Comparison of ENCODE assay signal across 19 cellular contexts in the genomic region with DNA sequence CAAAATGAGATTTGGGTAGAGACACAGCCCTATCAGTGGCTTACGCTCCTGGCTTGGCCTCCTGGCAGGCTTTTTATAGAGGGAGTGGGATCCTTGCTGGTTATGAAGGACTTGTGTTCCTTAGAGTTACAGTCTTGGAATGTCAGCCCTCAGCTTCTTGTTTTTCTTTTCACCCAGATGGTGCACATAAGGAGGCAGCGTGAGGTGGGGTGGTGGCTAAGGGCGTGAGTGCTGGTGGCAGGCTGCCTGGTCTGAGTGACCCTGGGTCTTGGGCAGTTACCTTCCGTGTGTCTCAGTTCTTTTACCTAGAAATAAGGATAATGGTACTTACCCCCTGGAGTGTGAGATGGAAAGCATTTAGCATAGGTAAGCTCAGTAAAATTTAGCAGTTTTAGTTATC. TPM values are rescaled to one million over a fixed set of nuclear protein-coding genes. Genes with fewer than 3 reads are reported as not detected.
DNase-seq lines count a peak whose midpoint lies in the region; ATAC-seq and TF ChIP-seq lines count a peak whose summit lies in the region.
"Had no signal": no experiment of that assay in that cellular context is flagged by ENCODE, and none has a peak within 500 bp of the region (broad histone marks: within the 10 kb centered on the region; RNA-seq: fewer than 3 reads in every experiment).

No MANE protein-coding gene starts in this region.

- H3K4me1 ChIP-seq in CD4-positive, CD25-positive, alpha-beta regulatory T cell (ENCODE audit: control insufficient read depth, insufficient read depth, low read length, poor library complexity, severe bottlenecking): peaks cover 74% of the 10 kb centered on the region
- H3K4me1 ChIP-seq: psoas muscle, suprapubic skin had no signal

- in situ Hi-C loops in G401 (cut with HindIII; ENCODE audit: low sequenced_read_pairs): no loop called here

- peak overlapping the region; percentile 82 to 91 (median 87) for H3K27ac Mint-ChIP-seq in CD4-positive, CD25-positive, alpha-beta regulatory T cell
- H3K27ac Mint-ChIP-seq in activated CD4-positive, alpha-beta memory T cell treated with anti-CD3 and anti-CD28 coated beads, Interleukin-2, amount 10 ng/mL, durations not matched to agents 7 days and 5 days: peak overlapping the region; percentile 57
- no peak overlapping the region for H3K27ac Mint-ChIP-seq in glutamatergic neuron (ENCODE audit: unreplicated experiment)
- H3K27ac Mint-ChIP-seq: endodermal cell had no signal

- no peak for ATAC-seq in CD4-positive, CD25-positive, alpha-beta regulatory T cell (ENCODE audit: low read depth in 2 of 2)
- ATAC-seq in HG03432 (IDR thresholded peaks at IDR 0.05; ENCODE audit: unreplicated experiment): no peak
- ATAC-seq in GM18867 (IDR thresholded peaks at IDR 0.05; ENCODE audit: unreplicated experiment): no peak
- ATAC-seq: activated CD4-positive, CD25-positive, alpha-beta regulatory T cell treated with anti-CD3 and anti-CD28 coated beads, Interleukin-2, amount 50 U/mL, for 24 hours; psoas muscle had no signal

- TF ChIP-seq CTCF in AG10803 (conservative IDR thresholded peaks at IDR 0.05; ENCODE audit: low read length): no peak
- TF ChIP-seq CTCF in glutamatergic neuron (IDR thresholded peaks at IDR 0.05; ENCODE audit: partially characterized antibody, unreplicated experiment): no peak

- H3K27ac ChIP-seq in CD4-positive, CD25-positive, alpha-beta regulatory T cell (ENCODE audit: insufficient read depth, low read length, poor library complexity, severe bottlenecking): peak overlapping the region; percentile 53
- H3K27ac ChIP-seq: GM23248, psoas muscle, skin epidermis, suprapubic skin had no signal

- no peaks in the 10 kb centered on the region for H3K9me3 ChIP-seq in CD4-positive, CD25-positive, alpha-beta regulatory T cell (ENCODE audit: control insufficient read depth in 2 of 2, low read length in 2 of 2)
- H3K9me3 ChIP-seq: psoas muscle, suprapubic skin had no signal

- H3K36me3 ChIP-seq in CD4-positive, CD25-positive, alpha-beta regulatory T cell (ENCODE audit: control insufficient read depth, insufficient read depth, low read length): no peaks in the 10 kb centered on the region
- H3K36me3 ChIP-seq: suprapubic skin had no signal

- DNase-seq in AG10803 (ENCODE audit: low read depth): peak; percentile 49
- no peak for DNase-seq in CD4-positive, CD25-positive, alpha-beta regulatory T cell
- no peak for DNase-seq in activated CD4-positive, alpha-beta memory T cell treated with anti-CD3 and anti-CD28 coated beads, Interleukin-2, amount 10 ng/mL, durations not matched to agents 7 days and 5 days
- no peak for DNase-seq in glutamatergic neuron
- no peak for DNase-seq in G401 (ENCODE audit: low spot score)
- DNase-seq: DMS153; endodermal cell; GM23248; NCI-H146; psoas muscle; SHP77 treated with DMSO at 0.1 percent for 48 hours; stimulated activated CD4-positive, alpha-beta T cell treated with anti-CD3 and anti-CD28 coated beads, Interleukin-4, amount 100 ng/mL, for 24 hours; T-helper 2 cell had no signal

- peaks cover 21 to 76% (median 63%) of the 10 kb centered on the region in 4 donors for H3K4me1 Mint-ChIP-seq in CD4-positive, CD25-positive, alpha-beta regulatory T cell
- peaks cover 59% of the 10 kb centered on the region for H3K4me1 Mint-ChIP-seq in activated CD4-positive, alpha-beta memory T cell treated with anti-CD3 and anti-CD28 coated beads, Interleukin-2, amount 10 ng/mL, durations not matched to agents 7 days and 5 days
- peaks cover 10% of the 10 kb centered on the region for H3K4me1 Mint-ChIP-seq in glutamatergic neuron (ENCODE audit: low read depth, unreplicated experiment)

- H3K4me3 Mint-ChIP-seq in CD4-positive, CD25-positive, alpha-beta regulatory T cell: peak overlapping the region in 2 of 4 donors; percentile 68 to 78
- no peak overlapping the region for H3K4me3 Mint-ChIP-seq in activated CD4-positive, alpha-beta memory T cell treated with anti-CD3 and anti-CD28 coated beads, Interleukin-2, amount 10 ng/mL, durations not matched to agents 7 days and 5 days
- peak overlapping the region; percentile 11 for H3K4me3 Mint-ChIP-seq in glutamatergic neuron (ENCODE audit: unreplicated experiment)
- H3K4me3 Mint-ChIP-seq: endodermal cell, neural crest cell had no signal

- POLR2A ChIA-PET in activated CD4-positive, alpha-beta memory T cell treated with anti-CD3 and anti-CD28 coated beads, Interleukin-2, amount 10 ng/mL, durations not matched to agents 7 days and 5 days (lab: Charles Lee): no interaction called here

- H3K27me3 ChIP-seq in CD4-positive, CD25-positive, alpha-beta regulatory T cell (ENCODE audit: control insufficient read depth, insufficient read depth, low read length): no peaks in the 10 kb centered on the region
- H3K27me3 ChIP-seq: suprapubic skin had no signal

- CTCF ChIA-PET in activated CD4-positive, alpha-beta memory T cell treated with anti-CD3 and anti-CD28 coated beads, Interleukin-2, amount 10 ng/mL, durations not matched to agents 7 days and 5 days (lab: Charles Lee): no interaction called here

- H3K9me3 Mint-ChIP-seq in CD4-positive, CD25-positive, alpha-beta regulatory T cell: no peaks in the 10 kb centered on the region
- H3K9me3 Mint-ChIP-seq in activated CD4-positive, alpha-beta memory T cell treated with anti-CD3 and anti-CD28 coated beads, Interleukin-2, amount 10 ng/mL, durations not matched to agents 7 days and 5 days: no peaks in the 10 kb centered on the region
- H3K9me3 Mint-ChIP-seq in glutamatergic neuron (ENCODE audit: unreplicated experiment): peaks cover 2% of the 10 kb centered on the region
- H3K9me3 Mint-ChIP-seq: endodermal cell, neural crest cell had no signal

- peaks cover 15% of the 10 kb centered on the region for H3K36me3 Mint-ChIP-seq in CD4-positive, CD25-positive, alpha-beta regulatory T cell
- peaks cover 9% of the 10 kb centered on the region for H3K36me3 Mint-ChIP-seq in activated CD4-positive, alpha-beta memory T cell treated with anti-CD3 and anti-CD28 coated beads, Interleukin-2, amount 10 ng/mL, durations not matched to agents 7 days and 5 days (ENCODE audit: low read depth)
- H3K36me3 Mint-ChIP-seq in glutamatergic neuron (ENCODE audit: unreplicated experiment): no peaks in the 10 kb centered on the region

- no peak overlapping the region for H3K4me3 ChIP-seq in AG10803 (ENCODE audit: low read length)
- no peak overlapping the region for H3K4me3 ChIP-seq in CD4-positive, CD25-positive, alpha-beta regulatory T cell (ENCODE audit: low read depth, low read length)
- H3K4me3 ChIP-seq: GM23248, psoas muscle, skin epidermis, suprapubic skin had no signal

- H3K27me3 Mint-ChIP-seq in CD4-positive, CD25-positive, alpha-beta regulatory T cell: no peaks in the 10 kb centered on the region
- no peaks in the 10 kb centered on the region for H3K27me3 Mint-ChIP-seq in activated CD4-positive, alpha-beta memory T cell treated with anti-CD3 and anti-CD28 coated beads, Interleukin-2, amount 10 ng/mL, durations not matched to agents 7 days and 5 days
- H3K27me3 Mint-ChIP-seq in glutamatergic neuron (ENCODE audit: unreplicated experiment): peaks cover 6% of the 10 kb centered on the region

RNA-seq across cellular contexts. Expression of a gene that starts 25.9 kb away (rescaled TPM):
- total RNA-seq in CD4-positive, CD25-positive, alpha-beta regulatory T cell: 71.2 TPM
- polyA plus RNA-seq in CD4-positive, CD25-positive, alpha-beta regulatory T cell: 10 to 100 TPM; 17.7 to 26.9 (median 20.4) TPM
- total RNA-seq in activated CD4-positive, alpha-beta memory T cell treated with anti-CD3 and anti-CD28 coated beads, Interleukin-2, amount 10 ng/mL, durations not matched to agents 7 days and 5 days: 10 to 100 TPM; 37.4 to 38.9 TPM
- 16.7 TPM for total RNA-seq in glutamatergic neuron (ENCODE audit: unreplicated experiment)
- 21.0 and 45.5 TPM in 2 replicates for total RNA-seq in G401 (2014; rRNA removed; shearing (Covaris generic))
